16 cellular contexts compared by ENCODE assay signal in the genomic region with DNA sequence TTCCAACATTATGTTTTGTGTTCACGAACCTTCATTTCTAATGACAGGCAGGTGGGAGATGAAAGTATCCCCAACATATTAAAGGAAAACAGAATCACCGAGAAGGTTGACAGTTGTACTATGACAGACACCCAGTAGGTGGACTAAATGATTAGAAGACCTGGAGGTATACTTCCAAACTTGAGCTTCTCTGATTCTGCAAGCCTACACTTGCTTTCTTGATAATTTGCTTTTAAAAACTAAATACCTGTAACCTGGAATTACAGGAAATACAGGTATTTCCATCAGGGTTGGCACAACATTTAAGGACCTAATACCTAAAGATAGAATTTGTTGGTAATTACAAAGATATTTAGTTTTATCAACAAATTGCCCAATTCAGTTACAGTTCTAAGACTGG. TPM values are rescaled to one million over a fixed set of nuclear protein-coding genes. Genes with fewer than 3 reads are reported as not detected.
"Had no signal": no experiment of that assay in that cellular context is flagged by ENCODE, and none has a peak within 500 bp of the region (broad histone marks: within the 10 kb centered on the region; RNA-seq: fewer than 3 reads in every experiment).

No MANE protein-coding gene starts in this region.

- DNase-seq: activated CD4-positive, alpha-beta T cell treated with anti-CD3 and anti-CD28 coated beads, Interleukin-2, amount 50 U/mL, for 1 hour; activated naive CD4-positive, alpha-beta T cell treated with anti-CD3 and anti-CD28 coated beads, Interleukin-2, amount 10 ng/mL, durations not matched to agents 7 days and 5 days; activated T-cell treated with anti-CD3 and anti-CD28 coated beads for 4 hours; adrenal gland; cerebellar nuclear complex; left colon; naive B cell; stomach; uterus had no signal

- H3K27ac ChIP-seq: adrenal gland, stomach, thoracic aorta, uterus had no signal

- H3K9me3 ChIP-seq: adrenal gland, stomach, thoracic aorta, uterus had no signal

- H3K9me3 Mint-ChIP-seq: activated naive CD4-positive, alpha-beta T cell treated with anti-CD3 and anti-CD28 coated beads, Interleukin-2, amount 10 ng/mL, durations not matched to agents 7 days and 5 days; activated T-helper 17 cell treated with anti-CD3 and anti-CD28 coated beads, Interleukin-2, amount 50 U/mL, for 72 hours; dendritic cell treated with granulocyte-macrophage colony-stimulating factor and Interleukin-4, amounts not matched to agents 40 ng/mL and 50 ng/mL, for 4 days had no signal

- H3K4me3 Mint-ChIP-seq: activated naive CD4-positive, alpha-beta T cell treated with anti-CD3 and anti-CD28 coated beads, Interleukin-2, amount 10 ng/mL, durations not matched to agents 7 days and 5 days; activated T-helper 17 cell treated with anti-CD3 and anti-CD28 coated beads, Interleukin-2, amount 50 U/mL, for 72 hours; dendritic cell treated with granulocyte-macrophage colony-stimulating factor and Interleukin-4, amounts not matched to agents 40 ng/mL and 50 ng/mL, for 4 days; naive B cell had no signal

- ATAC-seq: activated T-helper 17 cell treated with anti-CD3 and anti-CD28 coated beads, Interleukin-2, amount 50 U/mL, for 72 hours; left colon had no signal

- H3K36me3 Mint-ChIP-seq: activated naive CD4-positive, alpha-beta T cell treated with anti-CD3 and anti-CD28 coated beads, Interleukin-2, amount 10 ng/mL, durations not matched to agents 7 days and 5 days; naive B cell had no signal

- H3K27me3 ChIP-seq: adrenal gland, stomach, uterus had no signal

- H3K27ac Mint-ChIP-seq: activated naive CD4-positive, alpha-beta T cell treated with anti-CD3 and anti-CD28 coated beads, Interleukin-2, amount 10 ng/mL, durations not matched to agents 7 days and 5 days; activated T-helper 17 cell treated with anti-CD3 and anti-CD28 coated beads, Interleukin-2, amount 50 U/mL, for 72 hours; dendritic cell treated with granulocyte-macrophage colony-stimulating factor and Interleukin-4, amounts not matched to agents 40 ng/mL and 50 ng/mL, for 4 days; naive B cell had no signal

- H3K36me3 ChIP-seq: adrenal gland, stomach, thoracic aorta, uterus had no signal

- H3K4me3 ChIP-seq: adrenal gland, lung, stomach, thoracic aorta, uterus had no signal

- H3K4me1 ChIP-seq: adrenal gland, stomach, uterus had no signal

RNA-seq across cellular contexts. Expression of gene C4orf51, which starts 43.4 kb away (rescaled TPM):
- total RNA-seq: activated CD8-positive, alpha-beta memory T cell treated with anti-CD3 and anti-CD28 coated beads for 36 hours; activated T-helper 17 cell treated with anti-CD3 and anti-CD28 coated beads, Interleukin-2, amount 50 U/mL, for 72 hours; adrenal gland; left colon; lung; skeletal muscle tissue; stomach; thoracic aorta; uterus had no signal
- polyA plus RNA-seq: adrenal gland, esophagus, lung, stomach had no signal
